In the genomic region with DNA sequence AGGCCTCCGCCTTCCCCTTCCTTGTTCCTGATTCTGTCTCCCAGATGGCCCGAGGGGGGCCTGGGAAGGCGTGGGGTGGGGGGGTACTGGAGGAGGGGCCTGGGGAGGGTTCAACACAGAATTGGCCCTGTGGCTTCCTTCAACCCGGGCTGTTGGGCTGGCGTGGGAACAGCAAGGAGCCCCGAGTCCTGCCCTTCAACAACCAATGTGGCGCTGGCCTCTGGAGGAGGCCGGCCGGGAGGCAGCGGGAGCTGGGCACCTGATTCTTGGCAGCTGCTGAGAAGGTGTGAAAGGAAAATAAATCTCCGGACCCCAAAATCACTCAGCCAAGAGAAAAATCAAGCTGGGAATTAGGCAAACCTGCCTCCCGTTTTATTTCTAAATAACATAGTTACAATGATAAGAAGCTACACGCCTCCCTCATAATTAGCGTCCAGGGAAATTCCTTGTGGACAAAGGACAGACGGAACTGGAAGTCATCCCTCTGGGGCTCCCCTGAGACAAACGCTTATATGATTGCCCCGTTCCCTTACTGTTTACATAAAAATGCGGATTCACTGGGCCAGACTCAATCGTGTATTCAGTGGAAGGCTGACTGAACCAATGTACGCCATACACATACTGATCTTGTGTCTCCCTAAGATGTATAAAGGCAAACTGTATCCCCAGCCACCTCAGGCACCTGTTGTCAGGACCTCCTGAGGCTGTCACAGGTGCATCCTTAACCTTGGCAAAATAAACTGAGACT, we compare ENCODE assay signal across 1 cellular context.
TF ChIP-seq lines count a peak whose summit lies in the region.

No MANE protein-coding gene starts in this region.

TF ChIP-seq in H1, 55 proteins besides CTCF, POLR2A, EP300 and RAD21:
- TF ChIP-seq KDM5A (IDR thresholded peaks at IDR 0.05; ENCODE audit: low read length) (no peak), CHD2 (IDR thresholded peaks at IDR 0.05; ENCODE audit: low read length) (no peak), YY1 (IDR thresholded peaks at IDR 0.05; ENCODE audit: low read depth, low read length) (no peak), HDAC6 (IDR thresholded peaks at IDR 0.05; ENCODE audit: low read depth, low read length) (no peak), SRF (IDR thresholded peaks at IDR 0.05; ENCODE audit: low read depth, low read length) (no peak), SP4 (IDR thresholded peaks at IDR 0.05; ENCODE audit: low read length) (no peak), POU5F1 (IDR thresholded peaks at IDR 0.05; ENCODE audit: low read depth, low read length) (no peak), PHF8 (conservative IDR thresholded peaks at IDR 0.05; ENCODE audit: low read depth, low read length) (no peak), HDAC2 (IDR thresholded peaks at IDR 0.05; ENCODE audit: borderline replicate concordance in 1 of 2, low read depth in 2 of 2, low read length in 2 of 2) (no peak), NANOG (IDR thresholded peaks at IDR 0.05; ENCODE audit: insufficient read depth, low read depth, low read length, poor library complexity, severe bottlenecking) (no peak), SUZ12 (IDR thresholded peaks at IDR 0.05; ENCODE audit: low read length) (no peak), POLR2AphosphoS5 (IDR thresholded peaks at IDR 0.05; ENCODE audit: low read depth, low read length) (no peak)
- TF ChIP-seq, protein P1, sequence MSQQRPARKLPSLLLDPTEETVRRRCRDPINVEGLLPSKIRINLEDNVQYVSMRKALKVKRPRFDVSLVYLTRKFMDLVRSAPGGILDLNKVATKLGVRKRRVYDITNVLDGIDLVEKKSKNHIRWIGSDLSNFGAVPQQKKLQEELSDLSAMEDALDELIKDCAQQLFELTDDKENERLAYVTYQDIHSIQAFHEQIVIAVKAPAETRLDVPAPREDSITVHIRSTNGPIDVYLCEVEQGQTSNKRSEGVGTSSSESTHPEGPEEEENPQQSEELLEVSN (IDR thresholded peaks at IDR 0.05), result no peak
- TF ChIP-seq, protein P2, sequence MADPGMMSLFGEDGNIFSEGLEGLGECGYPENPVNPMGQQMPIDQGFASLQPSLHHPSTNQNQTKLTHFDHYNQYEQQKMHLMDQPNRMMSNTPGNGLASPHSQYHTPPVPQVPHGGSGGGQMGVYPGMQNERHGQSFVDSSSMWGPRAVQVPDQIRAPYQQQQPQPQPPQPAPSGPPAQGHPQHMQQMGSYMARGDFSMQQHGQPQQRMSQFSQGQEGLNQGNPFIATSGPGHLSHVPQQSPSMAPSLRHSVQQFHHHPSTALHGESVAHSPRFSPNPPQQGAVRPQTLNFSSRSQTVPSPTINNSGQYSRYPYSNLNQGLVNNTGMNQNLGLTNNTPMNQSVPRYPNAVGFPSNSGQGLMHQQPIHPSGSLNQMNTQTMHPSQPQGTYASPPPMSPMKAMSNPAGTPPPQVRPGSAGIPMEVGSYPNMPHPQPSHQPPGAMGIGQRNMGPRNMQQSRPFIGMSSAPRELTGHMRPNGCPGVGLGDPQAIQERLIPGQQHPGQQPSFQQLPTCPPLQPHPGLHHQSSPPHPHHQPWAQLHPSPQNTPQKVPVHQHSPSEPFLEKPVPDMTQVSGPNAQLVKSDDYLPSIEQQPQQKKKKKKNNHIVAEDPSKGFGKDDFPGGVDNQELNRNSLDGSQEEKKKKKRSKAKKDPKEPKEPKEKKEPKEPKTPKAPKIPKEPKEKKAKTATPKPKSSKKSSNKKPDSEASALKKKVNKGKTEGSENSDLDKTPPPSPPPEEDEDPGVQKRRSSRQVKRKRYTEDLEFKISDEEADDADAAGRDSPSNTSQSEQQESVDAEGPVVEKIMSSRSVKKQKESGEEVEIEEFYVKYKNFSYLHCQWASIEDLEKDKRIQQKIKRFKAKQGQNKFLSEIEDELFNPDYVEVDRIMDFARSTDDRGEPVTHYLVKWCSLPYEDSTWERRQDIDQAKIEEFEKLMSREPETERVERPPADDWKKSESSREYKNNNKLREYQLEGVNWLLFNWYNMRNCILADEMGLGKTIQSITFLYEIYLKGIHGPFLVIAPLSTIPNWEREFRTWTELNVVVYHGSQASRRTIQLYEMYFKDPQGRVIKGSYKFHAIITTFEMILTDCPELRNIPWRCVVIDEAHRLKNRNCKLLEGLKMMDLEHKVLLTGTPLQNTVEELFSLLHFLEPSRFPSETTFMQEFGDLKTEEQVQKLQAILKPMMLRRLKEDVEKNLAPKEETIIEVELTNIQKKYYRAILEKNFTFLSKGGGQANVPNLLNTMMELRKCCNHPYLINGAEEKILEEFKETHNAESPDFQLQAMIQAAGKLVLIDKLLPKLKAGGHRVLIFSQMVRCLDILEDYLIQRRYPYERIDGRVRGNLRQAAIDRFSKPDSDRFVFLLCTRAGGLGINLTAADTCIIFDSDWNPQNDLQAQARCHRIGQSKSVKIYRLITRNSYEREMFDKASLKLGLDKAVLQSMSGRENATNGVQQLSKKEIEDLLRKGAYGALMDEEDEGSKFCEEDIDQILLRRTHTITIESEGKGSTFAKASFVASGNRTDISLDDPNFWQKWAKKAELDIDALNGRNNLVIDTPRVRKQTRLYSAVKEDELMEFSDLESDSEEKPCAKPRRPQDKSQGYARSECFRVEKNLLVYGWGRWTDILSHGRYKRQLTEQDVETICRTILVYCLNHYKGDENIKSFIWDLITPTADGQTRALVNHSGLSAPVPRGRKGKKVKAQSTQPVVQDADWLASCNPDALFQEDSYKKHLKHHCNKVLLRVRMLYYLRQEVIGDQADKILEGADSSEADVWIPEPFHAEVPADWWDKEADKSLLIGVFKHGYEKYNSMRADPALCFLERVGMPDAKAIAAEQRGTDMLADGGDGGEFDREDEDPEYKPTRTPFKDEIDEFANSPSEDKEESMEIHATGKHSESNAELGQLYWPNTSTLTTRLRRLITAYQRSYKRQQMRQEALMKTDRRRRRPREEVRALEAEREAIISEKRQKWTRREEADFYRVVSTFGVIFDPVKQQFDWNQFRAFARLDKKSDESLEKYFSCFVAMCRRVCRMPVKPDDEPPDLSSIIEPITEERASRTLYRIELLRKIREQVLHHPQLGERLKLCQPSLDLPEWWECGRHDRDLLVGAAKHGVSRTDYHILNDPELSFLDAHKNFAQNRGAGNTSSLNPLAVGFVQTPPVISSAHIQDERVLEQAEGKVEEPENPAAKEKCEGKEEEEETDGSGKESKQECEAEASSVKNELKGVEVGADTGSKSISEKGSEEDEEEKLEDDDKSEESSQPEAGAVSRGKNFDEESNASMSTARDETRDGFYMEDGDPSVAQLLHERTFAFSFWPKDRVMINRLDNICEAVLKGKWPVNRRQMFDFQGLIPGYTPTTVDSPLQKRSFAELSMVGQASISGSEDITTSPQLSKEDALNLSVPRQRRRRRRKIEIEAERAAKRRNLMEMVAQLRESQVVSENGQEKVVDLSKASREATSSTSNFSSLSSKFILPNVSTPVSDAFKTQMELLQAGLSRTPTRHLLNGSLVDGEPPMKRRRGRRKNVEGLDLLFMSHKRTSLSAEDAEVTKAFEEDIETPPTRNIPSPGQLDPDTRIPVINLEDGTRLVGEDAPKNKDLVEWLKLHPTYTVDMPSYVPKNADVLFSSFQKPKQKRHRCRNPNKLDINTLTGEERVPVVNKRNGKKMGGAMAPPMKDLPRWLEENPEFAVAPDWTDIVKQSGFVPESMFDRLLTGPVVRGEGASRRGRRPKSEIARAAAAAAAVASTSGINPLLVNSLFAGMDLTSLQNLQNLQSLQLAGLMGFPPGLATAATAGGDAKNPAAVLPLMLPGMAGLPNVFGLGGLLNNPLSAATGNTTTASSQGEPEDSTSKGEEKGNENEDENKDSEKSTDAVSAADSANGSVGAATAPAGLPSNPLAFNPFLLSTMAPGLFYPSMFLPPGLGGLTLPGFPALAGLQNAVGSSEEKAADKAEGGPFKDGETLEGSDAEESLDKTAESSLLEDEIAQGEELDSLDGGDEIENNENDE (IDR thresholded peaks at IDR 0.05; ENCODE audit: insufficient replicate concordance, low read length), result no peak
